Comparison of ENCODE assay signal across 14 cellular contexts in the genomic region with DNA sequence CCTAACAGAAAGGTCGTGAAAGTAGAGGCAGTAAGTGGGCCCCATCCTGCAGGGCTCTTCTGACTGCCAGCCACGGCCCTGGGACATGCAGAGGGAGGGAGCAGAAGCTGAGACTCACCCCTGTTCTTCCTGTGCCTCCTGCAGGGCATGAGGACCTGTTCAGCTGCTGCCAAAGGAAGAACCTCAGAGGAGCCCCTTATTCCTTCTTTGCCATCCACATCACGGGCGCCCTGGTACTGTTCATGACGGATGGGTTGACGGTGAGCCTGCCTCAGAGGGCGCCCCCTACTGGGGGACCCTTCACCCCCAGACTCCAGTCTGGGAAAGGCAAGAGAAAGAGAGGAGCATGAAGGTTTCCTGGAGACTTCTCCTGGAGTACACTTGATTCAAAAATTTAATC. TPM values are rescaled to one million over a fixed set of nuclear protein-coding genes. Genes with fewer than 3 reads are reported as not detected.
DNase-seq lines count a peak whose midpoint lies in the region; ATAC-seq, FAIRE-seq and TF ChIP-seq lines count a peak whose summit lies in the region.
"Had no signal": no experiment of that assay in that cellular context is flagged by ENCODE, and none has a peak within 500 bp of the region (broad histone marks: within the 10 kb centered on the region; RNA-seq: fewer than 3 reads in every experiment).

No MANE protein-coding gene starts in this region.

- no peak for TF ChIP-seq POLR2A in GM12878 (IDR thresholded peaks at IDR 0.05; ENCODE audit: low read depth, low read length)

- H3K4me3 ChIP-seq in GM12878: no peak overlapping the region
- H3K4me3 ChIP-seq: adrenal gland, esophagus muscularis mucosa, uterus had no signal

- DNase-seq in GM20000 (ENCODE audit: low spot score) (no peak), GM12878 (ENCODE audit: low read depth, low spot score) (no peak), mesenteric fat pad (ENCODE audit: low spot score) (peak; percentile 75)
- DNase-seq: activated CD4-positive, alpha-beta T cell treated with anti-CD3 and anti-CD28 coated beads, Interleukin-2, amount 50 U/mL, for 1 hour; NCI-H2081 treated with DMSO at 0.1 percent for 48 hours; uterus had no signal

- H3K4me1 ChIP-seq in GM12878 (ENCODE audit: control insufficient read depth, insufficient read depth, low read length): peaks cover 10% of the 10 kb centered on the region
- H3K4me1 ChIP-seq: adrenal gland, uterus had no signal

- H3K9me3 ChIP-seq in GM12878 (replicated peaks; ENCODE audit: control insufficient read depth, insufficient read depth, low read length): no peaks in the 10 kb centered on the region
- H3K9me3 ChIP-seq: adrenal gland, esophagus muscularis mucosa, uterus had no signal

- no peaks in the 10 kb centered on the region for H3K79me2 ChIP-seq in GM12878 (ENCODE audit: control insufficient read depth, insufficient read depth, low read length)

- CTCF ChIA-PET in GM12878 (lab: Yijun Ruan, JAX): interaction anchor here (0.5 to 2.4 kb wide), 4 partner anchors 57 to 97 kb away, joined by 3 to 8 read pairs (median 4); no protein-coding TSS in a partner anchor

- ATAC-seq in GM12878 (no peak), GM21723 (IDR thresholded peaks at IDR 0.05; ENCODE audit: unreplicated experiment) (no peak), HG02798 (IDR thresholded peaks at IDR 0.05; ENCODE audit: poor library complexity, unreplicated experiment) (no peak), HG03280 (IDR thresholded peaks at IDR 0.05; ENCODE audit: unreplicated experiment) (no peak), GM19035 (IDR thresholded peaks at IDR 0.05; ENCODE audit: unreplicated experiment) (no peak)

- H3K36me3 ChIP-seq in GM12878 (ENCODE audit: control insufficient read depth in 2 of 2, insufficient read depth in 2 of 2, low read length in 1 of 2): no peaks in the 10 kb centered on the region
- H3K36me3 ChIP-seq: adrenal gland, esophagus muscularis mucosa, uterus had no signal

- peaks cover 0 to 2% of the 10 kb centered on the region in 2 experiments; a peak in 1 of 4 replicates for H3K27me3 ChIP-seq in GM12878 (replicated peaks in 1 of 2; ENCODE audit: control insufficient read depth in 2 of 2, insufficient read depth in 2 of 2, low read length in 1 of 2)
- H3K27me3 ChIP-seq: adrenal gland, uterus had no signal

- no peak overlapping the region for H3K4me2 ChIP-seq in GM12878 (ENCODE audit: control insufficient read depth, insufficient read depth)

- H4K20me1 ChIP-seq in GM12878 (ENCODE audit: control insufficient read depth, insufficient read depth): no peaks in the 10 kb centered on the region

- TF ChIP-seq CTCF in C4-2B (conservative IDR thresholded peaks at IDR 0.05): peak; percentile 61
- TF ChIP-seq CTCF in GM20000 (IDR thresholded peaks at IDR 0.05; ENCODE audit: extremely low read depth, missing control alignments): peak; percentile 14
- peak in 2 of 3 experiments; percentile 44 to 48; a peak in 5 of 6 replicates for TF ChIP-seq CTCF in GM12878 (IDR thresholded peaks at IDR 0.05 in 2 of 3, conservative IDR thresholded peaks at IDR 0.05 in 1 of 3; ENCODE audit: control insufficient read depth in 2 of 3, extremely low read depth in 1 of 3, insufficient read depth in 1 of 3, low read depth in 3 of 3, low read length in 3 of 3)

- no peak overlapping the region for H3K27ac ChIP-seq in C4-2B
- H3K27ac ChIP-seq in GM12878 (ENCODE audit: control insufficient read depth, insufficient read depth): no peak overlapping the region
- H3K27ac ChIP-seq: adrenal gland, esophagus muscularis mucosa, uterus had no signal

- FAIRE-seq in GM12878 (lab: Jason Lieb, UNC): no peak
- FAIRE-seq: HTR-8/SVneo had no signal

- no peak for TF ChIP-seq EP300 in GM12878 (IDR thresholded peaks at IDR 0.05; ENCODE audit: borderline replicate concordance in 1 of 2, control insufficient read depth in 1 of 2, low read depth in 2 of 2, low read length in 2 of 2)

- in situ Hi-C loops in GM12878 (cut with MboI): loop anchor here (5.0 kb wide), 1 partner anchor 128 kb away; no protein-coding TSS in a partner anchor

- H3K9ac ChIP-seq in GM12878 (ENCODE audit: control insufficient read depth, insufficient read depth, low read length): no peak overlapping the region

- TF ChIP-seq RAD21 in GM12878 (IDR thresholded peaks at IDR 0.05; ENCODE audit: insufficient read depth, low read depth, low read length): no peak

- no TSS peak for BruUV-seq in GM12878 (replicated peaks; lab: Mats Ljungman, UMichigan)

- POLR2A ChIA-PET in GM12878 (lab: Charles Lee): no interaction called here

- RAD21 ChIA-PET in GM12878 (lab: Charles Lee; ENCODE audit: unreplicated experiment): interaction anchor here (11.8 kb wide), 1 partner anchor 46 kb away, joined by 381 read pairs; the partner anchor contains the start of gene ELK4

- SMC1A ChIA-PET in GM12878 (lab: Charles Lee; ENCODE audit: uncharacterized antibody, unreplicated experiment): no interaction called here

- no peak overlapping the region; the same call in 1 of the 2 replicates for H2AFZ ChIP-seq in GM12878 (ENCODE audit: control insufficient read depth, low read depth, low read length)

- intact Hi-C loops in GM12878 (cut with micrococcal nuclease; ENCODE audit: unreplicated experiment): no loop called here

- WGBS in GM12878 (ENCODE audit: insufficient coverage, insufficient replicate concordance, low lambda C conversion rate, missing lambda C conversion rate): 37% methylated on average over 7 of the region's 7 CpGs

TF ChIP-seq in GM12878, 131 proteins besides CTCF, POLR2A, EP300 and RAD21 (continues in another document):
- no peak for TF ChIP-seq CHD4 (IDR thresholded peaks at IDR 0.05)
- TF ChIP-seq SREBF2 (IDR thresholded peaks at IDR 0.05; ENCODE audit: low read length): no peak
- TF ChIP-seq BHLHE40 (IDR thresholded peaks at IDR 0.05; ENCODE audit: borderline replicate concordance in 1 of 2, low read depth in 2 of 2, low read length in 1 of 2): no peak
- TF ChIP-seq IKZF2 (IDR thresholded peaks at IDR 0.05): no peak
- TF ChIP-seq REST (IDR thresholded peaks at IDR 0.05; ENCODE audit: low read depth, low read length): no peak
- TF ChIP-seq MXI1 (IDR thresholded peaks at IDR 0.05; ENCODE audit: low read depth, low read length): no peak
- TF ChIP-seq SREBF1 (IDR thresholded peaks at IDR 0.05; ENCODE audit: low read length): no peak
- TF ChIP-seq NR2C1 (IDR thresholded peaks at IDR 0.05): no peak
- TF ChIP-seq FOXM1 (IDR thresholded peaks at IDR 0.05; ENCODE audit: low read depth, low read length): no peak
- no peak for TF ChIP-seq NRF1 (conservative IDR thresholded peaks at IDR 0.05; ENCODE audit: low read depth, low read length)
- TF ChIP-seq HDAC2 (IDR thresholded peaks at IDR 0.05): no peak
- no peak for TF ChIP-seq NR2F1 (conservative IDR thresholded peaks at IDR 0.05)
- TF ChIP-seq, protein P1, sequence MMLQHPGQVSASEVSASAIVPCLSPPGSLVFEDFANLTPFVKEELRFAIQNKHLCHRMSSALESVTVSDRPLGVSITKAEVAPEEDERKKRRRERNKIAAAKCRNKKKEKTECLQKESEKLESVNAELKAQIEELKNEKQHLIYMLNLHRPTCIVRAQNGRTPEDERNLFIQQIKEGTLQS (IDR thresholded peaks at IDR 0.05; ENCODE audit: borderline replicate concordance, extremely low read depth, low read depth, low read length): no peak
- no peak for TF ChIP-seq TBL1XR1 (IDR thresholded peaks at IDR 0.05; ENCODE audit: low read depth, low read length)
- TF ChIP-seq EZH2 (IDR thresholded peaks at IDR 0.05; ENCODE audit: borderline replicate concordance, control insufficient read depth, low read depth, low read length): no peak
- no peak for TF ChIP-seq CBX5 (IDR thresholded peaks at IDR 0.05; ENCODE audit: low read depth)

RNA-seq across cellular contexts. Expression of gene ELK4, which starts 47.1 kb away (rescaled TPM):
- total RNA-seq in GM12878 (2013; cell fraction: nucleolus; rRNA removed): 64.5 and 67.4 TPM in 2 replicates
- total RNA-seq in GM12878 (2014; rRNA removed) (20.1 and 22.5 TPM in 2 replicates), GM12878 (2014; rRNA removed; fragmentation: Illumina TruSeq; extraction: Trizol) (36.2 and 39.0 TPM in 2 replicates), GM12878 (2021) (70.7 and 71.5 TPM in 2 replicates), mesenteric fat pad (70.2 TPM)
- polyA plus RNA-seq in GM12878 (2011; ENCODE audit: low read depth): 12.2 TPM
- polyA plus RNA-seq in GM12878 (2011; rRNA removed) (21.8 and 27.6 TPM in 2 replicates), GM12878 (2014; fragmentation: Illumina TruSeq; extraction: Trizol) (24.6 and 32.2 TPM in 2 replicates), GM12878 (2014; fragmentation: Nextera tagmentation; extraction: Ambion mirVana) (10 to 100 TPM in 1 of 2 experiments, 1 to 10 TPM in 1; 5.2 to 11.9 TPM), GM12878 (2014; rRNA removed) (13.6 and 16.8 TPM in 2 replicates), GM12878 (2016; fragmentation: Nextera tagmentation; extraction: Ambion mirVana) (1 to 10 TPM; 6.5 to 8.7 TPM)
- polyA plus RNA-seq in GM12878 (2011; cell fraction: cytosol; rRNA removed): 8.6 and 10.9 TPM in 2 replicates
- 14.3 and 15.4 TPM in 2 replicates for polyA plus RNA-seq in GM12878 (2011; cell fraction: nucleus; rRNA removed)
- polyA plus RNA-seq in GM12878 (2012): 16.3 and 17.6 TPM in 2 replicates
- polyA minus RNA-seq in GM12878 (2011; rRNA and poly(A)+ RNA removed): 23.1 and 23.6 TPM in 2 replicates
- 14.8 and 18.2 TPM in 2 replicates for polyA minus RNA-seq in GM12878 (2011; cell fraction: cytosol; rRNA and poly(A)+ RNA removed)
- polyA minus RNA-seq in GM12878 (2011; cell fraction: nucleus; rRNA and poly(A)+ RNA removed): 5.7 and 11.3 TPM in 2 replicates
